Comparison of ENCODE assay signal across 18 cellular contexts in genomic region chr12:62976110-62976640, GRCh38.
"Had no signal": no experiment of that assay in that cellular context is flagged by ENCODE, and none has a peak within 500 bp of the region (broad histone marks: within the 10 kb centered on the region; RNA-seq: fewer than 3 reads in every experiment).

No MANE protein-coding gene starts in this region.

- H3K27me3 ChIP-seq: esophagus squamous epithelium, hepatocyte, spleen, tibial artery, upper lobe of left lung, uterus had no signal

- DNase-seq: effector memory CD8-positive, alpha-beta T cell; esophagus squamous epithelium; foreskin melanocyte; head of caudate nucleus; kidney; left cardiac atrium; left ventricle myocardium inferior; lower lobe of right lung; natural killer cell; posterior cingulate gyrus; spleen; stimulated activated CD4-positive, alpha-beta T cell treated with anti-CD3 and anti-CD28 coated beads, Interleukin-15, amount 100 ng/mL, for 24 hours; stimulated activated CD4-positive, alpha-beta T cell treated with anti-CD3 and anti-CD28 coated beads, Interleukin-1b, Interleukin-23, amount 100 ng/mL, for 48 hours; stimulated activated CD4-positive, alpha-beta T cell treated with anti-CD3 and anti-CD28 coated beads, Interleukin-4, amount 100 ng/mL, for 24 hours; tibial artery; upper lobe of left lung; uterus had no signal

- H3K9me3 ChIP-seq: esophagus squamous epithelium, left ventricle myocardium inferior, lower lobe of right lung, spleen, tibial artery, upper lobe of left lung, uterus had no signal

- H3K27ac ChIP-seq: esophagus squamous epithelium, hepatocyte, left ventricle myocardium inferior, lower lobe of right lung, spleen, tibial artery, upper lobe of left lung, uterus had no signal

- H3K36me3 ChIP-seq: esophagus squamous epithelium, left ventricle myocardium inferior, lower lobe of right lung, spleen, tibial artery, upper lobe of left lung, uterus had no signal

- H3K4me1 ChIP-seq: esophagus squamous epithelium, left ventricle myocardium inferior, lower lobe of right lung, spleen, upper lobe of left lung, uterus had no signal

- H3K4me3 ChIP-seq: esophagus squamous epithelium, hepatocyte, left ventricle myocardium inferior, lower lobe of right lung, spleen, tibial artery, upper lobe of left lung, uterus had no signal
